26 cellular contexts compared by ENCODE assay signal in the genomic region with DNA sequence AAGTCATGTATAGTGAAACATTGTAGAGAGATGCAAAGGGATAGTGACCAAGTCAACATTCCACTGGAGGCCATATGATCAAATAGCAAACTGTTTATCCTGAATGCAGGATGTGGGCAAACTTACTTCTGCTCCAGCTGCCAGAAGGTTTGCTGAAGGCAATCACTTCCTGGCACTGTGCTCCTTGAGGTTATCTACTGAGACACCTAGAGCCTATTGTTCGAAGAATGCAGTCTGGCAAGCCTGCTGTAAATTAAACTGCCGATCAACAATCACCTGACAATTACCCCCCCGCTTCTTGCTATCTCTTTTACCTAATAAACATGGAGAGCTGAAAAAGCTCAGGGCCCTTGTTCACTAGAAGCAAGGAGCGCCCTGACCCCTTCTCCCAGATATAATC.
DNase-seq lines count a peak whose midpoint lies in the region; ATAC-seq, FAIRE-seq and TF ChIP-seq lines count a peak whose summit lies in the region.
"Had no signal": no experiment of that assay in that cellular context is flagged by ENCODE, and none has a peak within 500 bp of the region (broad histone marks: within the 10 kb centered on the region; RNA-seq: fewer than 3 reads in every experiment).

No MANE protein-coding gene starts in this region.

- H3K14ac ChIP-seq in IMR-90 (replicated peaks; ENCODE audit: low read depth, low read length) = peak overlapping the region; percentile 75

- CTCF ChIA-PET in IMR-90 (lab: Yijun Ruan, JAX) = interaction anchor here (1.0 kb wide), 1 partner anchor 142 kb away, joined by 4 read pairs; no protein-coding TSS in a partner anchor

- H3K27me3 ChIP-seq in DND-41 (ENCODE audit: insufficient read depth, low read length, poor library complexity) = no peaks in the 10 kb centered on the region
- H3K27me3 ChIP-seq in IMR-90 (ENCODE audit: control insufficient read depth, insufficient read depth, low read length) = no peaks in the 10 kb centered on the region
- no peaks in the 10 kb centered on the region for H3K27me3 ChIP-seq in keratinocyte (ENCODE audit: control insufficient read depth, extremely low read depth, insufficient read depth, low read length)
- H3K27me3 ChIP-seq: BLaER1 treated with 17β-estradiol and CSF1 and Interleukin-3, amounts not matched to agents 10 nM and 100 nM; colonic mucosa; heart right ventricle; ovary; SJCRH30; tibial nerve had no signal

- TF ChIP-seq CTCF in DND-41 (IDR thresholded peaks at IDR 0.05; ENCODE audit: borderline replicate concordance, extremely low read depth, low read length, poor library complexity, severe bottlenecking) (no peak), IMR-90 (conservative IDR thresholded peaks at IDR 0.05; ENCODE audit: low read depth, low read length) (no peak), keratinocyte (optimal IDR thresholded peaks at IDR 0.05 in 1 of 3, IDR thresholded peaks at IDR 0.05 in 1 of 3, conservative IDR thresholded peaks at IDR 0.05 in 1 of 3; ENCODE audit: extremely low read depth in 1 of 3, insufficient read depth in 2 of 3, low read length in 3 of 3) (no peak), coronary artery (IDR thresholded peaks at IDR 0.05) (no peak)

- H3K36me3 ChIP-seq in DND-41 (ENCODE audit: insufficient read depth, low read length) = no peaks in the 10 kb centered on the region
- H3K36me3 ChIP-seq in IMR-90 (ENCODE audit: control insufficient read depth, insufficient read depth, low read length) = no peaks in the 10 kb centered on the region
- H3K36me3 ChIP-seq in keratinocyte (ENCODE audit: control insufficient read depth in 2 of 2, extremely low read depth in 1 of 2, insufficient read depth in 2 of 2, low read length in 2 of 2) = no peaks in the 10 kb centered on the region
- H3K36me3 ChIP-seq: BLaER1 treated with 17β-estradiol and CSF1 and Interleukin-3, amounts not matched to agents 10 nM and 100 nM; colonic mucosa; heart right ventricle; ovary; SJCRH30; tibial nerve had no signal

- H2AFZ ChIP-seq in DND-41 (ENCODE audit: low read depth, low read length) (no peak overlapping the region), IMR-90 (replicated peaks; ENCODE audit: low read length, poor library complexity) (no peak overlapping the region), keratinocyte (ENCODE audit: control insufficient read depth, low read length) (no peak overlapping the region)

- H3K56ac ChIP-seq in IMR-90 (ENCODE audit: extremely low read depth, insufficient read depth, low read length) = peak overlapping the region; percentile 29; the same call in 1 of the 2 replicates

- no peak overlapping the region for H4K5ac ChIP-seq in IMR-90 (ENCODE audit: low read depth, low read length)

- peak overlapping the region; percentile 48 for H4K91ac ChIP-seq in IMR-90 (ENCODE audit: insufficient read depth, low read depth, low read length)

- POLR2A ChIA-PET in IMR-90 (lab: Charles Lee; ENCODE audit: unreplicated experiment) = no interaction called here

- H3K4me3 ChIP-seq in DND-41 (ENCODE audit: low read depth in 1 of 2, low read length in 2 of 2) (no peak overlapping the region), IMR-90 (ENCODE audit: insufficient read depth, low read depth, low read length) (no peak overlapping the region), keratinocyte (ENCODE audit: control insufficient read depth in 2 of 3, extremely low read depth in 1 of 3, insufficient read depth in 2 of 3, low read depth in 1 of 3, low read length in 3 of 3) (no peak overlapping the region), coronary artery (no peak overlapping the region)
- H3K4me3 ChIP-seq: BLaER1 treated with 17β-estradiol and CSF1 and Interleukin-3, amounts not matched to agents 10 nM and 100 nM; colonic mucosa; heart right ventricle; ovary; SJCRH30; tibial nerve had no signal

- dilution Hi-C loops in IMR-90 (cut with HindIII; ENCODE audit: low sequenced_read_pairs, unreplicated experiment) = no loop called here
- dilution Hi-C loops in keratinocyte (cut with MboI; ENCODE audit: extremely low pct_ligation_motif_present, low sequenced_read_pairs) = no loop called here

- peak overlapping the region; percentile 62 for H2BK120ac ChIP-seq in IMR-90 (ENCODE audit: low read depth, low read length)

- H4K8ac ChIP-seq in IMR-90 (ENCODE audit: low read depth in 2 of 2, low read length in 2 of 2) = peak overlapping the region; percentile 5 to 30; a peak in 2 of 4 replicates

- BruUV-seq in IMR-90 (replicated peaks; lab: Mats Ljungman, UMichigan) = no TSS peak

- DNase-seq in DND-41 = peak; percentile 15
- peak; percentile 22 for DNase-seq in IMR-90
- peak; percentile 11 for DNase-seq in amniotic epithelial cell (ENCODE audit: low read depth)
- peak; percentile 11 for DNase-seq in keratinocyte (ENCODE audit: low read depth, low spot score)
- no peak for DNase-seq in AG08396 (ENCODE audit: low spot score)
- DNase-seq in NCI-H1436 (lab: John Stamatoyannopoulos, UW) = no peak
- no peak for DNase-seq in coronary artery (ENCODE audit: low spot score)
- DNase-seq: activated B cell treated with CpG ODN at 0.5 μM for 24 hours; activated CD4-positive, alpha-beta T cell treated with anti-CD3 and anti-CD28 coated beads, Interleukin-2, amount 10 ng/mL, durations not matched to agents 7 days and 5 days; activated effector memory CD4-positive, alpha-beta T cell treated with anti-CD3 and anti-CD28 coated beads, Interleukin-2, amount 50 U/mL, for 16 hours; aorta; colonic mucosa; effector CD8-positive, alpha-beta T cell; heart right ventricle; left colon; NCI-H1417 treated with DMSO at 0.1 percent for 48 hours; NCI-H2081; NCI-H748 treated with DMSO at 0.1 percent for 48 hours; ovary; RPMI8226; SJCRH30; T-cell had no signal

- TF ChIP-seq POLR2A in IMR-90 (IDR thresholded peaks at IDR 0.05; ENCODE audit: low read depth, low read length) = no peak

- H3K4me2 ChIP-seq in DND-41 (ENCODE audit: insufficient read depth, low read length) (no peak overlapping the region), IMR-90 (ENCODE audit: low read depth, low read length) (no peak overlapping the region), keratinocyte (ENCODE audit: control insufficient read depth, extremely low read depth, insufficient read depth, low read depth, low read length) (no peak overlapping the region)
- H3K4me2 ChIP-seq: BLaER1 treated with 17β-estradiol and CSF1 and Interleukin-3, amounts not matched to agents 10 nM and 100 nM had no signal

- peak; percentile 17 for FAIRE-seq in keratinocyte (lab: Jason Lieb, UNC)

- no peak overlapping the region for H3K18ac ChIP-seq in IMR-90 (ENCODE audit: low read depth, low read length)

- peak overlapping the region; percentile 67 for H3K4ac ChIP-seq in IMR-90 (ENCODE audit: low read depth, low read length)

- in situ Hi-C loops in IMR-90 (cut with MboI; ENCODE audit: low sequenced_read_pairs) = no loop called here

- no peaks in the 10 kb centered on the region for H3K9me1 ChIP-seq in IMR-90 (ENCODE audit: insufficient read depth, low read length)
- no peaks in the 10 kb centered on the region for H3K9me1 ChIP-seq in keratinocyte (ENCODE audit: control insufficient read depth, extremely low read depth, insufficient read depth, low read length)

- intact Hi-C loops in IMR-90 (cut with micrococcal nuclease) = no loop called here

- H3K4me1 ChIP-seq in DND-41 (ENCODE audit: insufficient read depth, low read length) (no peaks in the 10 kb centered on the region), IMR-90 (ENCODE audit: control insufficient read depth, insufficient read depth, low read length) (peaks cover 6% of the 10 kb centered on the region; the same call in 1 of the 2 replicates), keratinocyte (ENCODE audit: control insufficient read depth, extremely low read depth, insufficient read depth, low read length) (peaks cover 22% of the 10 kb centered on the region)
- H3K4me1 ChIP-seq: BLaER1 treated with 17β-estradiol and CSF1 and Interleukin-3, amounts not matched to agents 10 nM and 100 nM; colonic mucosa; heart right ventricle; tibial nerve had no signal

- H3K9me3 ChIP-seq in DND-41 (ENCODE audit: insufficient read depth, low read length, severe bottlenecking) (no peaks in the 10 kb centered on the region), IMR-90 (ENCODE audit: control insufficient read depth, insufficient read depth, low read length) (peaks cover 12% of the 10 kb centered on the region), keratinocyte (ENCODE audit: control insufficient read depth, low read depth, low read length) (no peaks in the 10 kb centered on the region)
- H3K9me3 ChIP-seq: colonic mucosa, ovary, SJCRH30 had no signal

- H3K9ac ChIP-seq in DND-41 (ENCODE audit: low read depth, low read length) (no peak overlapping the region), IMR-90 (ENCODE audit: low read depth, low read length) (no peak overlapping the region), keratinocyte (ENCODE audit: control insufficient read depth, extremely low read depth, insufficient read depth, low read length) (no peak overlapping the region)
- H3K9ac ChIP-seq: BLaER1 treated with 17β-estradiol and CSF1 and Interleukin-3, amounts not matched to agents 10 nM and 100 nM had no signal

- peak overlapping the region; percentile 40 for H2BK5ac ChIP-seq in IMR-90 (ENCODE audit: low read depth, low read length, poor library complexity, severe bottlenecking)

- H3K23ac ChIP-seq in IMR-90 (ENCODE audit: low read depth, low read length) = no peak overlapping the region

- no peak overlapping the region for H2AK9ac ChIP-seq in IMR-90 (replicated peaks; ENCODE audit: low read depth, low read length, poor library complexity)

- TF ChIP-seq RAD21 in IMR-90 (IDR thresholded peaks at IDR 0.05; ENCODE audit: low read length) = no peak

- H4K20me1 ChIP-seq in DND-41 (ENCODE audit: insufficient read depth, low read length) (no peaks in the 10 kb centered on the region), IMR-90 (ENCODE audit: insufficient read depth, low read length) (no peaks in the 10 kb centered on the region), keratinocyte (ENCODE audit: control insufficient read depth, extremely low read depth, insufficient read depth, low read length) (no peaks in the 10 kb centered on the region)
- H4K20me1 ChIP-seq: BLaER1 treated with 17β-estradiol and CSF1 and Interleukin-3, amounts not matched to agents 10 nM and 100 nM had no signal

- peak overlapping the region; percentile 53; the same call in 1 of the 3 replicates for H2BK15ac ChIP-seq in IMR-90 (ENCODE audit: low read depth, low read length)

- H3K79me2 ChIP-seq in DND-41 (ENCODE audit: insufficient read depth, low read length) = no peaks in the 10 kb centered on the region
- H3K79me2 ChIP-seq in keratinocyte (ENCODE audit: control insufficient read depth, insufficient read depth, low read length) = no peaks in the 10 kb centered on the region

- H3K27ac ChIP-seq in DND-41 (ENCODE audit: low read length) (no peak overlapping the region), IMR-90 (ENCODE audit: insufficient read depth, low read length) (no peak overlapping the region), keratinocyte (ENCODE audit: control insufficient read depth, insufficient read depth, low read length) (no peak overlapping the region), coronary artery (no peak overlapping the region)
- H3K27ac ChIP-seq: BLaER1 treated with 17β-estradiol and CSF1 and Interleukin-3, amounts not matched to agents 10 nM and 100 nM; colonic mucosa; heart right ventricle; ovary; SJCRH30; tibial nerve had no signal

- peak; percentile 67; the same call in 2 of the 3 replicates for ATAC-seq in DND-41 (ENCODE audit: insufficient read depth, low read depth)
- ATAC-seq in IMR-90 (ENCODE audit: low read depth) = no peak
- no peak for ATAC-seq in GM21576 (IDR thresholded peaks at IDR 0.05; ENCODE audit: unreplicated experiment)
- ATAC-seq: heart right ventricle; left colon; stimulated activated effector memory CD8-positive, alpha-beta T cell treated with anti-CD3 and anti-CD28 coated beads, Interleukin-12 subunit alpha, Interleukin-12 subunit beta, amount 100 ng/mL, for 72 hours; T-cell had no signal

- no CpG with 5 or more reads among the region's 4 CpGs for WGBS in IMR-90 (ENCODE audit: extremely low coverage in 2 of 2, insufficient read length in 1 of 2), 2 experiments

- H3K79me1 ChIP-seq in IMR-90 (ENCODE audit: low read depth in 1 of 2, low read length in 2 of 2) = no peaks in the 10 kb centered on the region

- peak overlapping the region; percentile 78 for H2AK5ac ChIP-seq in IMR-90 (ENCODE audit: low read depth, low read length)

- H2BK20ac ChIP-seq in IMR-90 (ENCODE audit: low read depth, low read length) = peak overlapping the region; percentile 61; the same call in 1 of the 2 replicates

Comparison
In these comparisons a context has a peak if more than half of its experiments do, and no peak if none do; other contexts are left out.
1. DNase-seq: peak in DND-41 (single experiment), IMR-90 (single experiment), amniotic epithelial cell (single experiment) and keratinocyte (single experiment); none in AG08396 (single experiment), NCI-H1436 (single experiment) and coronary artery (single experiment).